8 cellular contexts compared by ENCODE assay signal in genomic region chr22:43110444-43110926, GRCh38.
A peak's percentile ranks its signal among the peaks of the same experiment; 100 is the strongest.
DNase-seq lines count a peak whose midpoint lies in the region; ATAC-seq and TF ChIP-seq lines count a peak whose summit lies in the region.

Gene BIK, plus strand, starts transcription at chr22:43110750. Its CDS starts 13,273 bp downstream, at chr22:43124023.

- no peak for DNase-seq in GM10266 (ENCODE audit: extremely low spot score)
- DNase-seq in HuH-7 (ENCODE audit: low spot score): peak; percentile 72
- DNase-seq in T-helper 2 cell: peak; percentile 5 to 58 (median 28)
- no peak for DNase-seq in astrocyte of the spinal cord (ENCODE audit: low read depth, low spot score)
- peak; percentile 83 for DNase-seq in iPS-NIHi11 (ENCODE audit: low spot score)
- peak; percentile 55 for DNase-seq in stimulated activated CD4-positive, alpha-beta T cell treated with anti-CD3 and anti-CD28 coated beads, Interleukin-15, amount 100 ng/mL, for 24 hours

- no peak for ATAC-seq in GM18870 (IDR thresholded peaks at IDR 0.05; ENCODE audit: unreplicated experiment)
- ATAC-seq in GM18867 (IDR thresholded peaks at IDR 0.05; ENCODE audit: unreplicated experiment): no peak

- H3K4me3 ChIP-seq in astrocyte of the spinal cord (ENCODE audit: low read depth, low read length): peak within 1 kb of the TSS; percentile 24

- peak; percentile 19 for TF ChIP-seq CTCF in GM10266 (IDR thresholded peaks at IDR 0.05; ENCODE audit: control insufficient read depth, insufficient read depth, low read depth, missing control alignments)
- TF ChIP-seq CTCF in astrocyte of the spinal cord (IDR thresholded peaks at IDR 0.05; ENCODE audit: low read depth, low read length): peak; percentile 8

- in situ Hi-C loops in astrocyte of the spinal cord (cut with HindIII; ENCODE audit: low sequenced_read_pairs): no loop called here

Comparison
In these comparisons a context has a peak if more than half of its experiments do, and no peak if none do; other contexts are left out.
1. DNase-seq: peak in HuH-7 (single experiment), T-helper 2 cell (5 of 5), iPS-NIHi11 (single experiment) and stimulated activated CD4-positive, alpha-beta T cell treated with anti-CD3 and anti-CD28 coated beads, Interleukin-15, amount 100 ng/mL, for 24 hours (single experiment); none in GM10266 (single experiment) and astrocyte of the spinal cord (single experiment).